19 cellular contexts compared by ENCODE assay signal in the genomic region with DNA sequence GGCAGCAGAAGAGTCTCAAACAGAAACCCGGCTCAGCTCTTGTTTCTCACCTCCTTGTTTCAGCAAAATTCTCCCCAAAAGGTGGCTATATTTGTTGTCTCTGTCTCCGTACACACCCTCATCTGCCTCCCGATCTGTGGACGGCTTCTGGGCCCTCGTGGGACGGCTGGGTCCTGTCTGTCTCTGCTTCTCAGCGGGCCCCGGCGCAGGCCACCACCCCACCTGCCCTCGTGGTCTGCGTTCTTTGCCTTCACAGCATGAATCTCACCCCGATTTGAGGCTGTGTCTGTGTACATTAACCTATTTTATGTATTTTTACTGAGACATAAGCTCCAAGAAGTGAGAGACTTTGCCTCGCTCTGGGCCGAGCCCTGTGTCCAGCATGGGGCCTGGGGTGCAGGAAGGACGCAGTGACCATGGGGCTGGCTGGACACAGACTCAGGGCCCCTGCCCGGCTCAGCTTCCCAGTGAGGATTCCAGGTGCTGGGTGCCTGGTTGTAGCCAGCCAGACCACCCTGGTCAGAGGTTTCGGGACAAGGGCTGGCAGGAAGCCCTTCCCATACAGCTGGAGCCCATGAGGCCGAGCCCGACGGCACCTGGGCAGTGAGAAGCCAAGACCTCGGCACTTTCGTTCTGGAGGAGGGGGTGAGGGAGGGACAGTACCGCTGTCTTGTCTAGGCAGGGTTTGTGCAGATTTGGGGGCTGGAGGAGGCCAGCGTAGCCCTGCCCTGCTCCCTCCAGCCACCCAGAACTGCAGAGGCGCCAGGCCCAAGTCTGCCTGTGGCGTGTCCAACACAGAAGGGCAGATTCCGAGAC.
A peak's percentile ranks its signal among the peaks of the same experiment; 100 is the strongest.
DNase-seq lines count a peak whose midpoint lies in the region; ATAC-seq and TF ChIP-seq lines count a peak whose summit lies in the region.
"Had no signal": no experiment of that assay in that cellular context is flagged by ENCODE, and none has a peak within 500 bp of the region (broad histone marks: within the 10 kb centered on the region; RNA-seq: fewer than 3 reads in every experiment).

No MANE protein-coding gene starts in this region.

- no peaks in the 10 kb centered on the region for H3K36me3 Mint-ChIP-seq in natural killer cell treated with Interleukin-12 subunit alpha and Interleukin-12 subunit beta and Interleukin-15 and Interleukin-18, amount 100 ng/mL, for 72 hours
- H3K36me3 Mint-ChIP-seq in natural killer cell (no peaks in the 10 kb centered on the region), nephron progenitor cell (ENCODE audit: low read depth) (no peaks in the 10 kb centered on the region)
- H3K36me3 Mint-ChIP-seq: CD4-positive, alpha-beta memory T cell had no signal

- H3K27me3 ChIP-seq in iPS-20b (ENCODE audit: insufficient read depth, low read length): peaks cover 66% of the 10 kb centered on the region

- DNase-seq in natural killer cell treated with Interleukin-12 subunit alpha and Interleukin-12 subunit beta and Interleukin-15 and Interleukin-18, amount 100 ng/mL, for 72 hours (ENCODE audit: low spot score): peak; percentile 13
- no peak for DNase-seq in natural killer cell
- DNase-seq in nephron progenitor cell: no peak
- DNase-seq in stimulated activated naive CD8-positive, alpha-beta T cell treated with anti-CD3 and anti-CD28 coated beads, Interleukin-15, Interleukin-2, amounts not matched to agents 100 U/mL and 50 U/mL, for 24 hours: no peak
- no peak for DNase-seq in SW480 (ENCODE audit: low spot score)
- DNase-seq: CD4-positive, alpha-beta memory T cell; GF-D8; HFFc6; IMR-90; Karpas-422; MG63; NCI-H1048; NCI-H1436 treated with DMSO at 0.1 percent for 48 hours; NCI-H2029 treated with DMSO at 0.1 percent for 48 hours had no signal

- H3K9me3 Mint-ChIP-seq in natural killer cell treated with Interleukin-12 subunit alpha and Interleukin-12 subunit beta and Interleukin-15 and Interleukin-18, amount 100 ng/mL, for 72 hours: no peaks in the 10 kb centered on the region
- H3K9me3 Mint-ChIP-seq in natural killer cell (no peaks in the 10 kb centered on the region), nephron progenitor cell (no peaks in the 10 kb centered on the region)
- H3K9me3 Mint-ChIP-seq: CD4-positive, alpha-beta memory T cell; HFFc6 had no signal

- H3K4me1 ChIP-seq in iPS-20b (ENCODE audit: insufficient read depth, low read length): peaks cover 26% of the 10 kb centered on the region

- peaks cover 0 to 8% of the 10 kb centered on the region in 2 donors for H3K4me1 Mint-ChIP-seq in natural killer cell treated with Interleukin-12 subunit alpha and Interleukin-12 subunit beta and Interleukin-15 and Interleukin-18, amount 100 ng/mL, for 72 hours (ENCODE audit: low read depth in 2 of 2)
- H3K4me1 Mint-ChIP-seq in natural killer cell (peaks cover 7 to 18% of the 10 kb centered on the region in 2 donors), nephron progenitor cell (peaks cover 76% of the 10 kb centered on the region)

- H3K27ac Mint-ChIP-seq in natural killer cell treated with Interleukin-12 subunit alpha and Interleukin-12 subunit beta and Interleukin-15 and Interleukin-18, amount 100 ng/mL, for 72 hours: no peak overlapping the region
- no peak overlapping the region for H3K27ac Mint-ChIP-seq in natural killer cell
- peak overlapping the region; percentile 39 for H3K27ac Mint-ChIP-seq in nephron progenitor cell
- H3K27ac Mint-ChIP-seq: HFFc6 had no signal

- H3K27ac ChIP-seq in iPS-20b (ENCODE audit: low read length): no peak overlapping the region
- H3K27ac ChIP-seq: A549, BLaER1, SK-N-MC had no signal

- no peak for TF ChIP-seq CTCF in natural killer cell (IDR thresholded peaks at IDR 0.05)
- no peak for TF ChIP-seq CTCF in nephron progenitor cell (IDR thresholded peaks at IDR 0.05)

- no peak overlapping the region for H3K4me3 Mint-ChIP-seq in natural killer cell treated with Interleukin-12 subunit alpha and Interleukin-12 subunit beta and Interleukin-15 and Interleukin-18, amount 100 ng/mL, for 72 hours
- H3K4me3 Mint-ChIP-seq in natural killer cell (no peak overlapping the region), nephron progenitor cell (no peak overlapping the region)
- H3K4me3 Mint-ChIP-seq: CD4-positive, alpha-beta memory T cell; HFFc6 had no signal

- ATAC-seq in natural killer cell treated with Interleukin-12 subunit alpha and Interleukin-12 subunit beta and Interleukin-15 and Interleukin-18, amount 100 ng/mL, for 72 hours: no peak
- ATAC-seq in natural killer cell (no peak), GM19397 (IDR thresholded peaks at IDR 0.05; ENCODE audit: unreplicated experiment) (no peak)
- no peak for ATAC-seq in stimulated activated naive CD8-positive, alpha-beta T cell treated with anti-CD3 and anti-CD28 coated beads, Interleukin-15, Interleukin-2, amounts not matched to agents 100 U/mL and 50 U/mL, for 24 hours
- ATAC-seq: A549 had no signal

- peaks cover 8 to 10% of the 10 kb centered on the region in 2 donors for H3K27me3 Mint-ChIP-seq in natural killer cell treated with Interleukin-12 subunit alpha and Interleukin-12 subunit beta and Interleukin-15 and Interleukin-18, amount 100 ng/mL, for 72 hours
- H3K27me3 Mint-ChIP-seq in natural killer cell (ENCODE audit: low read depth in 2 of 2) (peaks cover 6 to 8% of the 10 kb centered on the region in 2 donors), nephron progenitor cell (ENCODE audit: low read depth, poor library complexity) (peaks cover 36% of the 10 kb centered on the region)

- no peaks in the 10 kb centered on the region for H3K9me3 ChIP-seq in iPS-20b (ENCODE audit: insufficient read depth, low read depth, low read length)
- H3K9me3 ChIP-seq: A549, BLaER1, MG63 had no signal

- H3K4me3 ChIP-seq in iPS-20b (ENCODE audit: low read length): peak overlapping the region; percentile 66; the same call in 1 of the 2 replicates
- H3K4me3 ChIP-seq: A549, BLaER1, MG63, SK-N-MC had no signal

- intact Hi-C loops in natural killer cell (cut with micrococcal nuclease): no loop called here

- H3K9ac ChIP-seq in iPS-20b (ENCODE audit: low read depth, low read length): no peak overlapping the region; the same call in 1 of the 2 replicates
- H3K9ac ChIP-seq: BLaER1 had no signal

- no peaks in the 10 kb centered on the region for H3K36me3 ChIP-seq in iPS-20b (ENCODE audit: insufficient read depth, low read depth, low read length)
- H3K36me3 ChIP-seq: BLaER1, MG63 had no signal
